Comparison of ENCODE assay signal across 2 cellular contexts in genomic region chr7:77318019-77318418, GRCh38.
TF ChIP-seq lines count a peak whose summit lies in the region.

No MANE protein-coding gene starts in this region.

TF ChIP-seq in HepG2, 621 proteins besides CTCF, POLR2A, EP300 and RAD21:
- TF ChIP-seq ZNF629 (CRISPR knock-in tag; conservative IDR thresholded peaks at IDR 0.05) (peak; percentile 75), USF2 (IDR thresholded peaks at IDR 0.05; ENCODE audit: low read depth, low read length) (no peak), USF2 (CRISPR knock-in tag; IDR thresholded peaks at IDR 0.05; ENCODE audit: borderline replicate concordance) (no peak)

TF ChIP-seq in K562, 482 proteins besides CTCF, POLR2A, EP300 and RAD21:
- TF ChIP-seq, protein P1, sequence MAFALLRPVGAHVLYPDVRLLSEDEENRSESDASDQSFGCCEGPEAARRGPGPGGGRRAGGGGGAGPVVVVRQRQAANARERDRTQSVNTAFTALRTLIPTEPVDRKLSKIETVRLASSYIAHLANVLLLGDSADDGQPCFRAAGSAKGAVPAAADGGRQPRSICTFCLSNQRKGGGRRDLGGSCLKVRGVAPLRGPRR (CRISPR knock-in tag; IDR thresholded peaks at IDR 0.05): no peak
- TF ChIP-seq DMBX1 (CRISPR knock-in tag; IDR thresholded peaks at IDR 0.05; ENCODE audit: borderline replicate concordance) (no peak), RBM25 (IDR thresholded peaks at IDR 0.05; ENCODE audit: low read depth, low read length, severe bottlenecking) (peak; percentile 77), ETS2 (tag; IDR thresholded peaks at IDR 0.05; ENCODE audit: borderline replicate concordance, poor library complexity, severe bottlenecking) (no peak), ETV6 (IDR thresholded peaks at IDR 0.05; ENCODE audit: borderline replicate concordance in 1 of 2, low read depth in 2 of 2, low read length in 1 of 2) (no peak), ETV6 (CRISPR knock-in tag; IDR thresholded peaks at IDR 0.05; ENCODE audit: borderline replicate concordance) (no peak)
